16 cellular contexts compared by ENCODE assay signal in genomic region chr4:28167411-28167810, GRCh38.
"Had no signal": no experiment of that assay in that cellular context is flagged by ENCODE, and none has a peak within 500 bp of the region (broad histone marks: within the 10 kb centered on the region; RNA-seq: fewer than 3 reads in every experiment).

No MANE protein-coding gene starts in this region.

- DNase-seq: activated CD4-positive, alpha-beta T cell treated with anti-CD3 and anti-CD28 coated beads for 48 hours; activated naive CD4-positive, alpha-beta T cell; caudate nucleus; effector CD4-positive, alpha-beta T cell; erythroblast; immature natural killer cell; mucosa of descending colon; natural killer cell; right lobe of liver; stimulated activated CD4-positive, alpha-beta T cell treated with anti-CD3 and anti-CD28 coated beads, Interleukin-1b, Interleukin-23, amount 100 ng/mL, for 48 hours; substantia nigra had no signal

- H3K27ac ChIP-seq: coronary artery, right lobe of liver had no signal

- H3K4me1 ChIP-seq: right lobe of liver had no signal

- H3K4me3 Mint-ChIP-seq: activated T-helper 1 cell treated with anti-CD3 and anti-CD28 coated beads, Interleukin-12 subunit alpha, Interleukin-12 subunit beta, Interleukin-2, Interleukin-4 antibody, amounts not matched to agents 30 ng/mL and 10 ng/mL and 1 ng/mL, durations not matched to agents 14 hours and 24 hours and 36 hours; immature natural killer cell; natural killer cell; stimulated activated memory B cell treated with anti-CD40 and anti-IgM and Interleukin-4, amounts not matched to agents 10 μg/mL and 1 μg/mL and 100 μg/mL, for 72 hours; type B pancreatic cell; WTC11 had no signal

- H3K9me3 Mint-ChIP-seq: activated T-helper 1 cell treated with anti-CD3 and anti-CD28 coated beads, Interleukin-12 subunit alpha, Interleukin-12 subunit beta, Interleukin-2, Interleukin-4 antibody, amounts not matched to agents 30 ng/mL and 10 ng/mL and 1 ng/mL, durations not matched to agents 14 hours and 24 hours and 36 hours; type B pancreatic cell; WTC11 had no signal

- H3K36me3 ChIP-seq: right lobe of liver had no signal

- H3K36me3 Mint-ChIP-seq: immature natural killer cell; stimulated activated memory B cell treated with anti-CD40 and anti-IgM and Interleukin-4, amounts not matched to agents 10 μg/mL and 1 μg/mL and 100 μg/mL, for 72 hours; type B pancreatic cell; WTC11 had no signal

- H3K27me3 Mint-ChIP-seq: stimulated activated memory B cell treated with anti-CD40 and anti-IgM and Interleukin-4, amounts not matched to agents 10 μg/mL and 1 μg/mL and 100 μg/mL, for 72 hours; type B pancreatic cell had no signal

- ATAC-seq: mucosa of descending colon; natural killer cell; right lobe of liver; stimulated activated memory B cell treated with anti-CD40 and anti-IgM and Interleukin-4, amounts not matched to agents 10 μg/mL and 1 μg/mL and 100 μg/mL, for 72 hours; WTC11 had no signal

- H3K9me3 ChIP-seq: right lobe of liver had no signal

- H3K27me3 ChIP-seq: right lobe of liver had no signal

- H3K27ac Mint-ChIP-seq: activated T-helper 1 cell treated with anti-CD3 and anti-CD28 coated beads, Interleukin-12 subunit alpha, Interleukin-12 subunit beta, Interleukin-2, Interleukin-4 antibody, amounts not matched to agents 30 ng/mL and 10 ng/mL and 1 ng/mL, durations not matched to agents 14 hours and 24 hours and 36 hours; immature natural killer cell; natural killer cell; stimulated activated memory B cell treated with anti-CD40 and anti-IgM and Interleukin-4, amounts not matched to agents 10 μg/mL and 1 μg/mL and 100 μg/mL, for 72 hours; type B pancreatic cell; WTC11 had no signal

- H3K4me3 ChIP-seq: coronary artery, mucosa of descending colon, right lobe of liver had no signal

- H3K4me1 Mint-ChIP-seq: immature natural killer cell; natural killer cell; stimulated activated memory B cell treated with anti-CD40 and anti-IgM and Interleukin-4, amounts not matched to agents 10 μg/mL and 1 μg/mL and 100 μg/mL, for 72 hours; WTC11 had no signal
